ENCODE assay signal across 8 cellular contexts in genomic region chr2:42117923-42118758, GRCh38. TPM values are rescaled to one million over a fixed set of nuclear protein-coding genes. Genes with fewer than 3 reads are reported as not detected.
DNase-seq lines count a peak whose midpoint lies in the region; ATAC-seq, FAIRE-seq and TF ChIP-seq lines count a peak whose summit lies in the region.

No MANE protein-coding gene starts in this region.

- POLR2A ChIA-PET in A549 (lab: Yijun Ruan, JAX) = interaction anchor here (1.3 to 2.9 kb wide), 3 partner anchors 9 to 24 kb away, joined by 3 to 12 read pairs (median 5); no protein-coding TSS in a partner anchor

- no peak overlapping the region for H3K4me3 ChIP-seq in A549
- no peak overlapping the region for H3K4me3 ChIP-seq in fibroblast of mammary gland (ENCODE audit: control insufficient read depth, low read depth, low read length)

- TF ChIP-seq CTCF in A549 (IDR thresholded peaks at IDR 0.05) (no peak), fibroblast of mammary gland (conservative IDR thresholded peaks at IDR 0.05; ENCODE audit: control insufficient read depth, insufficient read depth, low read depth, low read length) (no peak)

- peak; percentile 34 to 40; a peak in 4 of 5 replicates for TF ChIP-seq RAD21 in A549 (conservative IDR thresholded peaks at IDR 0.05 in 1 of 2, IDR thresholded peaks at IDR 0.05 in 1 of 2)

- TF ChIP-seq POLR2A in A549 (IDR thresholded peaks at IDR 0.05; ENCODE audit: low read length) = no peak

- DNase-seq in A549 (ENCODE audit: low read depth in 1 of 2, low spot score in 1 of 2) (peak in 1 of 2 experiments; percentile 86), RPMI7951 (ENCODE audit: low read depth) (peak; percentile 85), fibroblast of mammary gland (ENCODE audit: low read depth) (peak; percentile 77), sciatic nerve (ENCODE audit: low spot score) (no peak), NCI-H524 treated with DMSO at 0.1 percent for 48 hours (lab: John Stamatoyannopoulos, UW) (no peak)
- DNase-seq in effector CD8-positive, alpha-beta T cell (lab: John Stamatoyannopoulos, UW) = no peak

- peaks cover 9% of the 10 kb centered on the region; the same call in 2 of the 3 replicates for H3K9me3 ChIP-seq in A549

- CTCF ChIA-PET in A549 (lab: Yijun Ruan, JAX) = interaction anchor here (1.1 to 3.8 kb wide), 7 partner anchors 11 to 264 kb away, joined by 3 to 21 read pairs (median 6); no protein-coding TSS in a partner anchor

- 0% methylated on average over 1 of the region's 1 CpG for WGBS in A549 (ENCODE audit: missing lambda C conversion rate)

- peak overlapping the region; percentile 60 to 63 for H3K27ac ChIP-seq in A549

- peak in 1 of 2 experiments; percentile 67; a peak in 2 of 5 replicates for TF ChIP-seq EP300 in A549 (IDR thresholded peaks at IDR 0.05)

- H3K4me2 ChIP-seq in A549 = peak overlapping the region; percentile 60

- peak; percentile 99 for FAIRE-seq in A549 (lab: Jason Lieb, UNC)

- peak; percentile 90 to 91 for ATAC-seq in A549
- ATAC-seq in GM18867 (IDR thresholded peaks at IDR 0.05; ENCODE audit: unreplicated experiment) = peak; percentile 83
- ATAC-seq in HG03060 (IDR thresholded peaks at IDR 0.05; ENCODE audit: low read depth, unreplicated experiment) = peak; percentile 96
- ATAC-seq in sciatic nerve = peak; percentile 87

- H3K4me1 ChIP-seq in A549 = peaks cover 34% of the 10 kb centered on the region

- intact Hi-C loops in sciatic nerve (cut with DNase I) = no loop called here

TF ChIP-seq in A549, 52 proteins besides CTCF, POLR2A, EP300 and RAD21 (continues in another document):
- TF ChIP-seq RCOR1 (IDR thresholded peaks at IDR 0.05; ENCODE audit: low read depth, low read length) (no peak), FOSB (CRISPR knock-in tag; IDR thresholded peaks at IDR 0.05) (no peak), CHD2 (IDR thresholded peaks at IDR 0.05; ENCODE audit: low read length, partially characterized antibody) (no peak), TP53 (CRISPR knock-in tag; IDR thresholded peaks at IDR 0.05) (no peak), KDM1A (IDR thresholded peaks at IDR 0.05; ENCODE audit: low read depth) (no peak), CBX8 (IDR thresholded peaks at IDR 0.05) (no peak), BCL3 (IDR thresholded peaks at IDR 0.05) (peak; percentile 53; the same call in 1 of the 3 replicates), GATA3 (IDR thresholded peaks at IDR 0.05; ENCODE audit: borderline replicate concordance) (peak; percentile 88), E2F6 (IDR thresholded peaks at IDR 0.05; ENCODE audit: borderline replicate concordance, low read depth) (no peak), ATOH8 (CRISPR knock-in tag; IDR thresholded peaks at IDR 0.05; ENCODE audit: low read depth) (no peak), MAFK (IDR thresholded peaks at IDR 0.05; ENCODE audit: partially characterized antibody) (peak; percentile 88), NR3C1 (IDR thresholded peaks at IDR 0.05) (no peak), KDM5A (IDR thresholded peaks at IDR 0.05) (no peak), HEYL (CRISPR knock-in tag; IDR thresholded peaks at IDR 0.05) (no peak), MAX (IDR thresholded peaks at IDR 0.05) (peak; percentile 75), NPAS2 (CRISPR knock-in tag; IDR thresholded peaks at IDR 0.05; ENCODE audit: borderline replicate concordance) (no peak), RFX5 (IDR thresholded peaks at IDR 0.05) (no peak), HOXB13 (CRISPR knock-in tag; IDR thresholded peaks at IDR 0.05; ENCODE audit: low read depth) (no peak), MAZ (IDR thresholded peaks at IDR 0.05; ENCODE audit: borderline replicate concordance, low read depth, low read length) (no peak), MYC (IDR thresholded peaks at IDR 0.05; ENCODE audit: borderline replicate concordance, low read length) (no peak), JUNB (IDR thresholded peaks at IDR 0.05) (peak; percentile 95), PBX3 (IDR thresholded peaks at IDR 0.05) (no peak), CBX2 (IDR thresholded peaks at IDR 0.05; ENCODE audit: borderline replicate concordance, low read depth) (no peak), ZC3H11A (IDR thresholded peaks at IDR 0.05) (no peak), HOXB5 (CRISPR knock-in tag; IDR thresholded peaks at IDR 0.05) (no peak), EHF (CRISPR knock-in tag; IDR thresholded peaks at IDR 0.05) (no peak), ZFP36 (IDR thresholded peaks at IDR 0.05; ENCODE audit: borderline replicate concordance, partially characterized antibody) (no peak), FOXS1 (CRISPR knock-in tag; IDR thresholded peaks at IDR 0.05) (no peak), CEBPB (IDR thresholded peaks at IDR 0.05) (peak; percentile 81 to 97), SREBF2 (IDR thresholded peaks at IDR 0.05) (no peak), SMC3 (IDR thresholded peaks at IDR 0.05) (no peak), HOXA7 (CRISPR knock-in tag; IDR thresholded peaks at IDR 0.05) (no peak), JUN (IDR thresholded peaks at IDR 0.05) (peak; percentile 64 to 82; a peak in 3 of 5 replicates), HDAC2 (IDR thresholded peaks at IDR 0.05) (no peak), BHLHE40 (IDR thresholded peaks at IDR 0.05; ENCODE audit: low read depth, low read length) (no peak)

RNA-seq across cellular contexts. Expression of gene EML4, which starts 51.0 kb away (rescaled TPM):
- polyA plus RNA-seq in A549 (2011; rRNA removed) = 115 and 130 TPM in 2 replicates
- polyA plus RNA-seq in A549 (2012; cell fraction: cytosol; rRNA removed) = 23.2 and 24.9 TPM in 2 replicates
- polyA plus RNA-seq in A549 (2012; cell fraction: nucleus; rRNA removed) = 20.9 and 29.1 TPM in 2 replicates
- 34.6 to 39.0 TPM (median 36.3 TPM) in 3 replicates for polyA plus RNA-seq in A549 (2017; fragmentation: RNase III; extraction: RNeasy Plus Mini Kit Qiagen cat#74134 plus additional on column Dnase treatment)
- polyA minus RNA-seq in A549 (2011; rRNA and poly(A)+ RNA removed) = 88.9 and 93.5 TPM in 2 replicates
- 30.8 and 37.1 TPM in 2 replicates for total RNA-seq in RPMI7951 (2014; rRNA removed; shearing (Covaris generic))
- total RNA-seq in sciatic nerve = 59.5 TPM

Comparison
In these comparisons a context has a peak if more than half of its experiments do, and no peak if none do; other contexts are left out.
1. DNase-seq: peak in RPMI7951 (single experiment) and fibroblast of mammary gland (single experiment); none in sciatic nerve (single experiment), NCI-H524 treated with DMSO at 0.1 percent for 48 hours (single experiment) and effector CD8-positive, alpha-beta T cell (single experiment).
2. Peak in every context shown above with its lines, with median percentiles within 50 percentile points of each other: ATAC-seq.